In genomic region chr5:140038373-140038957, GRCh38 we compare ENCODE assay signal across 8 cellular contexts. TPM values are rescaled to one million over a fixed set of nuclear protein-coding genes. Genes with fewer than 3 reads are reported as not detected.
DNase-seq lines count a peak whose midpoint lies in the region; ATAC-seq and TF ChIP-seq lines count a peak whose summit lies in the region.

No MANE protein-coding gene starts in this region.

- H2AFZ ChIP-seq in smooth muscle cell (ENCODE audit: low read depth): peak overlapping the region; percentile 24

- no peak overlapping the region for H3K27ac ChIP-seq in smooth muscle cell (ENCODE audit: low read depth)

- peak overlapping the region; percentile 46 to 62 for H3K4me3 ChIP-seq in foreskin fibroblast (ENCODE audit: low read depth in 1 of 2, low read length in 2 of 2)
- peak overlapping the region; percentile 53 for H3K4me3 ChIP-seq in smooth muscle cell

- no peaks in the 10 kb centered on the region for H4K20me1 ChIP-seq in smooth muscle cell (ENCODE audit: low read depth)

- no peaks in the 10 kb centered on the region for H3K79me2 ChIP-seq in smooth muscle cell (ENCODE audit: low read depth)

- H3K27me3 ChIP-seq in smooth muscle cell (ENCODE audit: low read depth): peaks cover 100% of the 10 kb centered on the region

- no peaks in the 10 kb centered on the region for H3K36me3 ChIP-seq in smooth muscle cell (ENCODE audit: low read depth)

- TF ChIP-seq CTCF in foreskin fibroblast (IDR thresholded peaks at IDR 0.05; ENCODE audit: low read depth, low read length) (no peak), smooth muscle cell (IDR thresholded peaks at IDR 0.05; ENCODE audit: borderline replicate concordance, insufficient read depth, poor library complexity, severe bottlenecking) (no peak)

- peak; percentile 59 for DNase-seq in NCI-H1105 treated with DMSO at 0.1 percent for 48 hours (lab: John Stamatoyannopoulos, UW)
- DNase-seq in NCI-H1105 (lab: John Stamatoyannopoulos, UW): no peak
- DNase-seq in OCI-M1 (lab: John Stamatoyannopoulos, UW): peak; percentile 52
- peak; percentile 18 to 64 for DNase-seq in foreskin fibroblast
- DNase-seq in smooth muscle cell (lab: John Stamatoyannopoulos, UW; ENCODE audit: unreplicated experiment): no peak
- no peak for DNase-seq in activated CD4-positive, CD25-positive, alpha-beta regulatory T cell (lab: John Stamatoyannopoulos, UW)
- no peak for DNase-seq in iPS-NIHi11 (ENCODE audit: low spot score)

- peak overlapping the region; percentile 72 for H3K4me2 ChIP-seq in smooth muscle cell

- WGBS in smooth muscle cell (ENCODE audit: low lambda C conversion rate): 46% methylated on average over 7 of the region's 7 CpGs

- H3K4me1 ChIP-seq in smooth muscle cell (ENCODE audit: low read depth): peaks cover 11% of the 10 kb centered on the region

- ATAC-seq in HG03095 (IDR thresholded peaks at IDR 0.05; ENCODE audit: unreplicated experiment): no peak

- no peaks in the 10 kb centered on the region for H3F3A ChIP-seq in smooth muscle cell (ENCODE audit: low read depth)

- H3K9me3 ChIP-seq in smooth muscle cell (replicated peaks; ENCODE audit: low read depth): no peaks in the 10 kb centered on the region

- H3K9ac ChIP-seq in smooth muscle cell (ENCODE audit: low read depth): no peak overlapping the region

RNA-seq across cellular contexts. Expression of gene NRG2, which starts 4.6 kb away (rescaled TPM):
- 0.09 and 0.40 TPM in 2 replicates for total RNA-seq in smooth muscle cell
- polyA plus RNA-seq in smooth muscle cell: 0.11 and 0.25 TPM in 2 replicates

Comparison
In these comparisons a context has a peak if more than half of its experiments do, and no peak if none do; other contexts are left out.
1. DNase-seq: peak in NCI-H1105 treated with DMSO at 0.1 percent for 48 hours (single experiment), OCI-M1 (single experiment) and foreskin fibroblast (2 of 2); none in NCI-H1105 (single experiment), smooth muscle cell (single experiment), activated CD4-positive, CD25-positive, alpha-beta regulatory T cell (0 of 4) and iPS-NIHi11 (single experiment).